In the genomic region with DNA sequence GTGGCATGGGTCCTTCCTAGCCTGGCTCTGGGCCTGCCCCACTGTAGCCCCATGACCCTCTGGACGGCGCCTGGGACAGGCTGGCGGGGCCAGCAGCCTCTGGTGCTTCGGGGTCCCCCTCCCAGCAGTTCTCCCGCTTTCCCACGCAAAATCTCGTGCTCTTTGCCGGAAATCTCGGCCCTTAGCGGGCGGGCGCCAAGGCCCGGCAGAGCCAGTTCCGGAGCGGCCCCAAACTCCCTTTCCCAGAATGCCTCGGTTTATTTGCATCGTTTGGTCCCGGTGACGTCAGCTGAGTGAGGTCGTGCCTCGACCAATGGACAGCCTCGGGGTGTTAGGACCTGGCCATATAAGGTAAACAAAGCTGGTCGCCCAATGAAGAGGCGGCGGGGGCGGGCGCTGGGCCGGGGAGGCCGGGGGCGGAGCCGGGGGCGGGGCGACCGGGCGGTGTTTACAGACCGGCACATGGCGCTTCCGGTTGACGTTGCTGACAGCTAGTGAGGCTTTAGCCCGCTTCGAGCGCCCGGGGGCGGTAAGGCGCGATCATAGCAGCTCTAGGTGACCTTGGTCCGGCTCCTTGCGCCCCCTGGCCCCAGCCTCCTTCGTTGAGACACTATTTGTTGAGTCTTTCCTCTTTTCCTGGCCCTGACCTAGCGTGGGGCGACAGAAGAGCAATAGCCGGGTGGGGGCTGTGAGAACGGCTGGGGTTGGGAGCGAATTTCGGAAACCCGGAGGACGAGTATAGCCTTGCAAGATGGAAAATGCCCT, we compare ENCODE assay signal across 8 cellular contexts.
DNase-seq lines count a peak whose midpoint lies in the region; TF ChIP-seq lines count a peak whose summit lies in the region.

No MANE protein-coding gene starts in this region.

- H3K79me2 ChIP-seq in MM.1S (ENCODE audit: low read length): peaks cover 26% of the 10 kb centered on the region

- H3K36me3 ChIP-seq in MM.1S (replicated peaks; ENCODE audit: insufficient read depth, low read length) (no peaks in the 10 kb centered on the region), neuron (ENCODE audit: insufficient read depth, low read length) (no peaks in the 10 kb centered on the region), subcutaneous abdominal adipose tissue (ENCODE audit: control insufficient read depth in 5 of 5, insufficient read depth in 5 of 5, low read length in 5 of 5) (peaks cover 0 to 3% (median 2%) of the 10 kb centered on the region in 5 donors)

- H3K9ac ChIP-seq in MM.1S (ENCODE audit: low read length) (peak overlapping the region; percentile 96), subcutaneous abdominal adipose tissue (ENCODE audit: low read length in 5 of 5) (peak overlapping the region; percentile 77 to 92 (median 87))

- peak overlapping the region; percentile 99 for H3K27ac ChIP-seq in MM.1S (ENCODE audit: low read length)
- H3K27ac ChIP-seq in subcutaneous abdominal adipose tissue (ENCODE audit: low read depth, low read length): peak overlapping the region; percentile 97

- H3F3A ChIP-seq in MM.1S (ENCODE audit: insufficient read depth, low read length): peaks cover 17% of the 10 kb centered on the region; the same call in 1 of the 2 replicates

- H3K4me1 ChIP-seq in MM.1S (ENCODE audit: low read length) (peaks cover 18% of the 10 kb centered on the region), neuron (ENCODE audit: insufficient read depth, low read length) (peaks cover 18% of the 10 kb centered on the region), subcutaneous abdominal adipose tissue (ENCODE audit: control insufficient read depth in 5 of 5, insufficient read depth in 5 of 5, low read length in 5 of 5) (peaks cover 12 to 59% (median 45%) of the 10 kb centered on the region in 5 donors)

- no peaks in the 10 kb centered on the region for H3K9me3 ChIP-seq in MM.1S (replicated peaks; ENCODE audit: insufficient read depth, low read length)
- no peaks in the 10 kb centered on the region for H3K9me3 ChIP-seq in neuron (ENCODE audit: low read length)
- no peaks in the 10 kb centered on the region for H3K9me3 ChIP-seq in subcutaneous abdominal adipose tissue (ENCODE audit: control insufficient read depth in 5 of 5, low read length in 5 of 5)

- no peaks in the 10 kb centered on the region for H3K9me2 ChIP-seq in MM.1S (replicated peaks; ENCODE audit: insufficient read depth, low read length)

- TF ChIP-seq CTCF in MM.1S (IDR thresholded peaks at IDR 0.05; ENCODE audit: low read length): peak; percentile 60

- H3K4me3 ChIP-seq in MM.1S (ENCODE audit: low read length): peak overlapping the region; percentile 70
- peak overlapping the region; percentile 54 for H3K4me3 ChIP-seq in neuron (ENCODE audit: low read length)
- H3K4me3 ChIP-seq in subcutaneous abdominal adipose tissue (ENCODE audit: low read depth in 1 of 5, low read length in 5 of 5): peak overlapping the region; percentile 75 to 88 (median 86)

- H3K4me2 ChIP-seq in MM.1S (ENCODE audit: low read depth, low read length): peak overlapping the region; percentile 97

- H3K27me3 ChIP-seq in MM.1S (replicated peaks; ENCODE audit: insufficient read depth, low read length) (no peaks in the 10 kb centered on the region), neuron (ENCODE audit: insufficient read depth, low read length) (no peaks in the 10 kb centered on the region), subcutaneous abdominal adipose tissue (ENCODE audit: control insufficient read depth in 5 of 5, insufficient read depth in 4 of 5, low read length in 5 of 5) (peaks cover 0 to 3% (median 0%) of the 10 kb centered on the region in 5 donors)

- H2AFZ ChIP-seq in MM.1S (ENCODE audit: low read length) (peak overlapping the region; percentile 98), neuron (ENCODE audit: low read depth, low read length) (peak overlapping the region; percentile 60)

- peak; percentile 98 for DNase-seq in GF-D8 (lab: John Stamatoyannopoulos, UW)
- peak; percentile 100 for DNase-seq in HCEC 1CT
- DNase-seq in MM.1S: peak; percentile 100
- peak; percentile 96 for DNase-seq in SIG-M5 (lab: John Stamatoyannopoulos, UW)
- peak; percentile 94 to 98 (median 96) for DNase-seq in activated naive CD4-positive, alpha-beta T cell (lab: John Stamatoyannopoulos, UW)
- DNase-seq in foreskin melanocyte: peak; percentile 100

- H4K20me1 ChIP-seq in MM.1S (ENCODE audit: insufficient read depth, low read length): no peaks in the 10 kb centered on the region

Comparison
In these comparisons a context has a peak if more than half of its experiments do, and no peak if none do; other contexts are left out.
1. Peak in every context shown above with its lines: DNase-seq, H3K4me3 ChIP-seq and H3K27ac ChIP-seq.